ENCODE assay signal across 1 cellular context in genomic region chr1:91148641-91149069, GRCh38.
A peak's percentile ranks its signal among the peaks of the same experiment; 100 is the strongest.
TF ChIP-seq lines count a peak whose summit lies in the region.

No MANE protein-coding gene starts in this region.

TF ChIP-seq in H1, 55 proteins besides CTCF, POLR2A, EP300 and RAD21 (continued from another document):
- TF ChIP-seq CHD7 (IDR thresholded peaks at IDR 0.05; ENCODE audit: insufficient replicate concordance, low read length), result no peak
- TF ChIP-seq ATF3 (IDR thresholded peaks at IDR 0.05; ENCODE audit: insufficient read depth, low read depth, low read length), result 0 out of 2 replicates have a peak, but pooled peaks have one; percentile 11
- TF ChIP-seq EZH2 (IDR thresholded peaks at IDR 0.05; ENCODE audit: low read depth, low read length, severe bottlenecking), result no peak
- peak; percentile 39; the same call in 1 of the 2 replicates for TF ChIP-seq USF2 (IDR thresholded peaks at IDR 0.05; ENCODE audit: low read length)
